ENCODE assay signal across 8 cellular contexts in the genomic region with DNA sequence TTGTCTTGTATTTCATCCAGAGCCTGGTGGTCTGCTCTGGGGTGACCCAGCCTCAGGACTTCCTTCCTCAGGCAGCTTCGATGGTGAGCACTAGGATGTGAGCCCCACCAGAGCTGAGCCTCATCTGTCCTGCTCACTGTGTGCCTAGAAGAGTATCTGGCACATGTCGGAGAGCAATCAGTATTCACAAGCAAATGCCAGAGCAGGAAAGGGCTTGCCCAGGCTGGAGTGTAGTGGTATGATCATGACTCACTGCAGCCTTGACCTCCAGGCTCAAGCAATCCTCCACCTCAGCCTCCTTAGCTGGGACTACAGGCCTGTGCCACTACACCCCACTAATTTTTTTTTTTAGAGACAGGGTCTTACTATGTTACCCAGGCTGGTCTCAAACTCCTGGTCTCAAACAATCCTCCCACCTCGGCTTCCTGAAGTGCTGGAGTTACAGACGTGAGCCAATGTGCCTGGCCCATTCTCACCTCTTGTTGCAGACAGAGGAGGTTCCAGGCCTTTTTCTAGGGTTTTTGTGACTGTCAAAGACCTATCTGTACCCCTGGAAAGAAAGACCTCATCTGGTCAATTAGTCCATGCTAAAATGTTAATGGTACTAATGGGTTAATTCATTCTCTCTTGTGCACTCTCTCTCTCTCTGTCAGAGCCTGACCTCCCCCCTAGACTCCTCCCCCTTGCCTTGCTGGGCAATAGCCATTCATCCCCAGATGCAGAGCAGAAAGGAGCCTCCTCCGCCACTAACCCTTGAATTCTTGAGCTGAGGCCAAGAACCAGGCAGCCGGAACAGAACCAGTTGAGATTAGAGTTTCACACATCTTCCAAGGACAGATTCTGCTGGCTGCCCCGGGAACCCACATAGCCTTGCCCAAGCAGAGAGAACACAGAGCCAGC.
DNase-seq lines count a peak whose midpoint lies in the region; ATAC-seq, FAIRE-seq and TF ChIP-seq lines count a peak whose summit lies in the region.

No MANE protein-coding gene starts in this region.

- ATAC-seq in HG03175 (IDR thresholded peaks at IDR 0.05; ENCODE audit: unreplicated experiment) (no peak), HG02588 (IDR thresholded peaks at IDR 0.05; ENCODE audit: unreplicated experiment) (no peak)

- H3K27ac Mint-ChIP-seq in progenitor cell of endocrine pancreas = peak overlapping the region; percentile 52

- intact Hi-C loops in cardiac septum (cut with DNase I) = loop anchor here (2.0 kb wide), 1 partner anchor 21 kb away; no protein-coding TSS in a partner anchor

- H3K9me3 Mint-ChIP-seq in progenitor cell of endocrine pancreas (ENCODE audit: low read depth) = no peaks in the 10 kb centered on the region

- peak; percentile 97 for FAIRE-seq in TTC549 (lab: Jason Lieb, UNC)

- no peak for TF ChIP-seq POLR2A in erythroblast (IDR thresholded peaks at IDR 0.05; ENCODE audit: low read length)

- TF ChIP-seq CTCF in progenitor cell of endocrine pancreas (IDR thresholded peaks at IDR 0.05; ENCODE audit: unreplicated experiment) = no peak

- peaks cover 2% of the 10 kb centered on the region for H3K27me3 Mint-ChIP-seq in progenitor cell of endocrine pancreas

- DNase-seq in ELR (ENCODE audit: low read depth) (peak; percentile 72), cardiac septum (ENCODE audit: low spot score) (peak; percentile 85), progenitor cell of endocrine pancreas (ENCODE audit: low spot score, unreplicated experiment) (no peak), GDM1 (lab: John Stamatoyannopoulos, UW) (no peak), erythroblast (lab: John Stamatoyannopoulos, UW) (no peak)

- no peak overlapping the region for H3K4me3 Mint-ChIP-seq in progenitor cell of endocrine pancreas (ENCODE audit: low read depth)

- no peaks in the 10 kb centered on the region for H3K36me3 Mint-ChIP-seq in progenitor cell of endocrine pancreas (ENCODE audit: insufficient read depth)

- peaks cover 16% of the 10 kb centered on the region for H3K4me1 Mint-ChIP-seq in progenitor cell of endocrine pancreas (ENCODE audit: low read depth)

Comparison
In these comparisons a context has a peak if more than half of its experiments do, and no peak if none do; other contexts are left out.
1. DNase-seq: peak in ELR (single experiment) and cardiac septum (single experiment); none in progenitor cell of endocrine pancreas (single experiment), GDM1 (single experiment) and erythroblast (0 of 2).